Comparison of ENCODE assay signal across 22 cellular contexts in the genomic region with DNA sequence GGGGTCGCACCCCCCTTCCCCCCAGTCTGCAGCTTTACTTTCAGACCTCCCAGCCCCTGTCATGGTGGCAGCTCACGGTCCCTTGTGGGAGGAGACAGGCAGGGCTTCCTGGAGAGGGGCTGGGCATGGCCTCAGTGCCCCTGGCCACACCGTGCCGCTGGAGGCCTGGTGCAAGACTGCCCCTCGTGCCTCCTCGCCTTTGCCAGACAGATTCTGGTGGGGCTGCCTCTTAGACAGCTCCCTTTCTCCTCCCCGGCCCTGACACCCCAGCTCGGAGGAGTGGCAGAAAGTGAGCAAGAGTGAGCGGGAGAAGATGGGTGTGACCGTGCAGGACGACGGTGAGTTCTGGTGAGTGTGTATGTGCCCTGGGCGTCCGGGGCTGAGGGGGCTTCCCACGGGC. TPM values are rescaled to one million over a fixed set of nuclear protein-coding genes. Genes with fewer than 3 reads are reported as not detected.
"Had no signal": no experiment of that assay in that cellular context is flagged by ENCODE, and none has a peak within 500 bp of the region (broad histone marks: within the 10 kb centered on the region; RNA-seq: fewer than 3 reads in every experiment).

No MANE protein-coding gene starts in this region.

- H3K27ac ChIP-seq: SJCRH30 had no signal

- H3K4me3 ChIP-seq: MG63, SJCRH30 had no signal

- H3K9me3 ChIP-seq: MG63, SJCRH30 had no signal

- ATAC-seq: SK-N-SH treated with all-trans-retinoic acid at 6 μM for 48 hours had no signal

- DNase-seq: IMR-90, Karpas-422, KG1, MG63, NCI-H1092, NCI-H1105 treated with DMSO at 0.1 percent for 48 hours, NCI-H1417 treated with DMSO at 0.1 percent for 48 hours, NCI-H146, NCI-H1694 treated with DMSO at 0.1 percent for 48 hours, NCI-H1930, NCI-H2081, NCI-H2107, NCI-H2227 treated with DMSO at 0.1 percent for 48 hours, NCI-H524, NCI-H526 treated with DMSO at 0.1 percent for 48 hours, NCI-H748 treated with DMSO at 0.1 percent for 48 hours, RPMI8226, SHP77 treated with DMSO at 0.1 percent for 48 hours, SJCRH30 had no signal

- H3K27me3 ChIP-seq: MG63, SJCRH30 had no signal

- H3K36me3 ChIP-seq: MG63, SJCRH30 had no signal

- H3K4me1 ChIP-seq: SJCRH30 had no signal

RNA-seq across cellular contexts. Expression of a gene that starts 12.1 kb away (rescaled TPM):
- total RNA-seq: IMR-90 had no signal

RNA-seq across cellular contexts. Expression of a gene that starts 13.3 kb away (rescaled TPM):
- total RNA-seq: HepG2, IMR-90, NCI-H460 had no signal
- polyA plus RNA-seq: HepG2 had no signal
